ENCODE assay signal across 3 cellular contexts in the genomic region with DNA sequence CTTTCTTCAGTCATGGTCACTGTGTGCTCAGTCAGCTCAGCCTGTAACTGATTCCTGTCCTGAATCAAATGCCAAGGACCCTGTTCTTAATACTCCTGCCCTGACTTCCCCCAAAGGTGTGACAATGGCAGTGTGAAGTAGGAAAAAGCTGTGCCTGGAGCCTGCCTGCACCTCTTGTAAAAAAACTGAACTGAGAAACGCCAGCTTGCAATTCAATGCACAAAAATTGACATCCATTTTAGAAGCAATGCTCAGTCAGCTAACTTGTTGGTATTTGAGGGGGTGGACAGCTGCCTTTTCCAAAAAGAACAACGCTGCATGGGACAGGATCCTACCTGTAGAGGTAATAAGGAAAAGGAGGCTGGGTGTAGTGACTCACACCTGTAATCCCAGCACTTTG.
TF ChIP-seq lines count a peak whose summit lies in the region.

No MANE protein-coding gene starts in this region.

TF ChIP-seq in A549, 52 proteins besides CTCF, POLR2A, EP300 and RAD21:
- TF ChIP-seq MAFK (IDR thresholded peaks at IDR 0.05; ENCODE audit: partially characterized antibody) (peak; percentile 63), PHF8 (IDR thresholded peaks at IDR 0.05; ENCODE audit: borderline replicate concordance, low read depth) (no peak)

TF ChIP-seq in IMR-90, 13 proteins besides CTCF, POLR2A, EP300 and RAD21:
- TF ChIP-seq CEBPB (IDR thresholded peaks at IDR 0.05; ENCODE audit: low read depth, low read length), result no peak
- no peak for TF ChIP-seq MXI1 (IDR thresholded peaks at IDR 0.05; ENCODE audit: borderline replicate concordance, low read depth, low read length)
- no peak for TF ChIP-seq RCOR1 (IDR thresholded peaks at IDR 0.05; ENCODE audit: insufficient replicate concordance, low read length)
- TF ChIP-seq NFE2L2 (IDR thresholded peaks at IDR 0.05; ENCODE audit: low read depth, low read length), result no peak
- no peak for TF ChIP-seq MAFK (IDR thresholded peaks at IDR 0.05; ENCODE audit: low read depth, low read length)
TF ChIP-seq in IMR-90: peak in this region for 0.

TF ChIP-seq in K562, 482 proteins besides CTCF, POLR2A, EP300 and RAD21:
- TF ChIP-seq C11orf30 (IDR thresholded peaks at IDR 0.05; ENCODE audit: low read depth) (0 out of 2 replicates have a peak, but pooled peaks have one; percentile 17), ZNF316 (IDR thresholded peaks at IDR 0.05) (peak; percentile 10; the same call in 1 of the 2 replicates), ZNF384 (IDR thresholded peaks at IDR 0.05; ENCODE audit: low read depth, low read length) (no peak), MBD2 (IDR thresholded peaks at IDR 0.05; ENCODE audit: borderline replicate concordance, low read depth) (no peak)
